Comparison of ENCODE assay signal across 1 cellular context in genomic region chr4:23788027-23788426, GRCh38.
A peak's percentile ranks its signal among the peaks of the same experiment; 100 is the strongest.
TF ChIP-seq lines count a peak whose summit lies in the region.

No MANE protein-coding gene starts in this region.

TF ChIP-seq in HepG2, 621 proteins besides CTCF, POLR2A, EP300 and RAD21 (continued from another document and continues in another):
- TF ChIP-seq LBX2 (CRISPR knock-in tag; IDR thresholded peaks at IDR 0.05; ENCODE audit: borderline replicate concordance) (no peak), TARDBP (CRISPR knock-in tag; IDR thresholded peaks at IDR 0.05) (no peak), ATF7 (IDR thresholded peaks at IDR 0.05) (no peak), ATF7 (CRISPR knock-in tag; IDR thresholded peaks at IDR 0.05) (no peak), ZMAT3 (CRISPR knock-in tag; conservative IDR thresholded peaks at IDR 0.05) (no peak), ZBTB7B (CRISPR knock-in tag; IDR thresholded peaks at IDR 0.05) (no peak), HDAC6 (IDR thresholded peaks at IDR 0.05; ENCODE audit: low read depth, low read length) (no peak), TBX2 (CRISPR knock-in tag; IDR thresholded peaks at IDR 0.05; ENCODE audit: borderline replicate concordance) (0 out of 2 replicates have a peak, but pooled peaks have one; percentile 26), ISX (CRISPR knock-in tag; conservative IDR thresholded peaks at IDR 0.05) (no peak), IRX3 (CRISPR knock-in tag; IDR thresholded peaks at IDR 0.05; ENCODE audit: borderline replicate concordance, low read depth) (no peak), SKIL (CRISPR knock-in tag; IDR thresholded peaks at IDR 0.05; ENCODE audit: borderline replicate concordance) (no peak), EHMT2 (IDR thresholded peaks at IDR 0.05; ENCODE audit: borderline replicate concordance, low read depth, low read length) (peak; percentile 82; the same call in 1 of the 2 replicates), CBFB (CRISPR knock-in tag; IDR thresholded peaks at IDR 0.05) (no peak), ZNF292 (CRISPR knock-in tag; IDR thresholded peaks at IDR 0.05; ENCODE audit: borderline replicate concordance, low read depth) (no peak), RCOR2 (CRISPR knock-in tag; IDR thresholded peaks at IDR 0.05) (0 out of 2 replicates have a peak, but pooled peaks have one; percentile 22), SYNCRIP (IDR thresholded peaks at IDR 0.05; ENCODE audit: insufficient read depth, low read depth, low read length) (no peak), BCL3 (CRISPR knock-in tag; IDR thresholded peaks at IDR 0.05) (no peak), FOXP4 (CRISPR knock-in tag; IDR thresholded peaks at IDR 0.05) (no peak), NCOA1 (CRISPR knock-in tag; IDR thresholded peaks at IDR 0.05) (no peak), ZNF10 (CRISPR knock-in tag; IDR thresholded peaks at IDR 0.05; ENCODE audit: borderline replicate concordance, low read depth) (no peak), MTERF4 (CRISPR knock-in tag; IDR thresholded peaks at IDR 0.05) (no peak), KDM5B (CRISPR knock-in tag; IDR thresholded peaks at IDR 0.05; ENCODE audit: borderline replicate concordance) (no peak), NFAT5 (CRISPR knock-in tag; IDR thresholded peaks at IDR 0.05) (no peak), TRAFD1 (CRISPR knock-in tag; IDR thresholded peaks at IDR 0.05; ENCODE audit: borderline replicate concordance) (no peak), ZNF17 (CRISPR knock-in tag; IDR thresholded peaks at IDR 0.05) (no peak), MYC (CRISPR knock-in tag; IDR thresholded peaks at IDR 0.05; ENCODE audit: borderline replicate concordance) (no peak), CBX2 (IDR thresholded peaks at IDR 0.05; ENCODE audit: low read depth, low read length) (no peak), CBX2 (CRISPR knock-in tag; IDR thresholded peaks at IDR 0.05; ENCODE audit: low read depth) (no peak), ZNF780A (CRISPR knock-in tag; IDR thresholded peaks at IDR 0.05) (no peak), RBFOX2 (IDR thresholded peaks at IDR 0.05; ENCODE audit: low read depth, low read length) (no peak), FOXO4 (CRISPR knock-in tag; conservative IDR thresholded peaks at IDR 0.05) (no peak), ZNF773 (CRISPR knock-in tag; IDR thresholded peaks at IDR 0.05; ENCODE audit: borderline replicate concordance) (no peak), SNAPC5 (CRISPR knock-in tag; IDR thresholded peaks at IDR 0.05; ENCODE audit: borderline replicate concordance) (no peak), NAIF1 (CRISPR knock-in tag; IDR thresholded peaks at IDR 0.05; ENCODE audit: borderline replicate concordance) (no peak), KDM6A (CRISPR knock-in tag; IDR thresholded peaks at IDR 0.05; ENCODE audit: low read depth) (no peak), ATF3 (CRISPR knock-in tag; IDR thresholded peaks at IDR 0.05) (no peak), KLF11 (CRISPR knock-in tag; IDR thresholded peaks at IDR 0.05) (no peak)
- TF ChIP-seq, protein P1, sequence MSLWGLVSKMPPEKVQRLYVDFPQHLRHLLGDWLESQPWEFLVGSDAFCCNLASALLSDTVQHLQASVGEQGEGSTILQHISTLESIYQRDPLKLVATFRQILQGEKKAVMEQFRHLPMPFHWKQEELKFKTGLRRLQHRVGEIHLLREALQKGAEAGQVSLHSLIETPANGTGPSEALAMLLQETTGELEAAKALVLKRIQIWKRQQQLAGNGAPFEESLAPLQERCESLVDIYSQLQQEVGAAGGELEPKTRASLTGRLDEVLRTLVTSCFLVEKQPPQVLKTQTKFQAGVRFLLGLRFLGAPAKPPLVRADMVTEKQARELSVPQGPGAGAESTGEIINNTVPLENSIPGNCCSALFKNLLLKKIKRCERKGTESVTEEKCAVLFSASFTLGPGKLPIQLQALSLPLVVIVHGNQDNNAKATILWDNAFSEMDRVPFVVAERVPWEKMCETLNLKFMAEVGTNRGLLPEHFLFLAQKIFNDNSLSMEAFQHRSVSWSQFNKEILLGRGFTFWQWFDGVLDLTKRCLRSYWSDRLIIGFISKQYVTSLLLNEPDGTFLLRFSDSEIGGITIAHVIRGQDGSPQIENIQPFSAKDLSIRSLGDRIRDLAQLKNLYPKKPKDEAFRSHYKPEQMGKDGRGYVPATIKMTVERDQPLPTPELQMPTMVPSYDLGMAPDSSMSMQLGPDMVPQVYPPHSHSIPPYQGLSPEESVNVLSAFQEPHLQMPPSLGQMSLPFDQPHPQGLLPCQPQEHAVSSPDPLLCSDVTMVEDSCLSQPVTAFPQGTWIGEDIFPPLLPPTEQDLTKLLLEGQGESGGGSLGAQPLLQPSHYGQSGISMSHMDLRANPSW (CRISPR knock-in tag; IDR thresholded peaks at IDR 0.05; ENCODE audit: borderline replicate concordance): no peak
